27 cellular contexts compared by ENCODE assay signal in genomic region chr16:5852151-5852550, GRCh38.
"Had no signal": no experiment of that assay in that cellular context is flagged by ENCODE, and none has a peak within 500 bp of the region (broad histone marks: within the 10 kb centered on the region; RNA-seq: fewer than 3 reads in every experiment).

No MANE protein-coding gene starts in this region.

- H3K4me3 ChIP-seq: ascending aorta, PC-9, SJSA1 had no signal

- H3K4me1 ChIP-seq: ascending aorta, SJSA1 had no signal

- DNase-seq: activated CD4-positive, alpha-beta T cell treated with anti-CD3 and anti-CD28 coated beads for 48 hours; activated CD4-positive, alpha-beta T cell treated with anti-CD3 and anti-CD28 coated beads, Interleukin-2, amount 50 U/mL, for 4 hours; activated CD4-positive, CD25-positive, alpha-beta regulatory T cell treated with anti-CD3 and anti-CD28 coated beads, Interleukin-2, amount 50 U/mL, for 72 hours; activated CD8-positive, alpha-beta T cell treated with anti-CD3 and anti-CD28 coated beads, Interleukin-2, amount 10 ng/mL, durations not matched to agents 7 days and 5 days; activated effector memory CD4-positive, alpha-beta T cell treated with anti-CD3 and anti-CD28 coated beads, Interleukin-2, amount 50 U/mL, for 16 hours; activated naive CD4-positive, alpha-beta T cell treated with Interleukin-2 at 50 U/mL for 16 hours; activated naive CD8-positive, alpha-beta T cell treated with anti-CD3 and anti-CD28 coated beads, Interleukin-2, amount 50 U/mL, for 24 hours; activated T-cell treated with anti-CD3 and anti-CD28 coated beads, Interleukin-2, amount 50 U/mL, for 24 hours; amniotic stem cell; cortex of kidney; NCI-H1105 treated with DMSO at 0.1 percent for 48 hours; NCI-H1436 treated with DMSO at 0.1 percent for 48 hours; NCI-H187; NCI-H2081; NCI-H446; NCI-H524; SHP77; SW 1271; T-helper 17 cell; T-helper 9 cell had no signal

- H3K27me3 ChIP-seq: ascending aorta, SJSA1 had no signal

- H3K4me2 ChIP-seq: PC-9 had no signal

- H2AFZ ChIP-seq: PC-9 had no signal

- H3K27ac ChIP-seq: ascending aorta, PC-9, RWPE1, SJSA1 had no signal

- H3K36me3 ChIP-seq: ascending aorta, SJSA1 had no signal

- ATAC-seq: activated CD8-positive, alpha-beta T cell treated with anti-CD3 and anti-CD28 coated beads, Interleukin-2, amount 10 ng/mL, durations not matched to agents 7 days and 5 days; activated naive CD4-positive, alpha-beta T cell treated with anti-CD3 and anti-CD28 coated beads, Interleukin-2, amount 50 U/mL, for 72 hours; activated naive CD8-positive, alpha-beta T cell treated with anti-CD3 and anti-CD28 coated beads, Interleukin-2, amount 50 U/mL, for 24 hours; SK-N-SH treated with all-trans-retinoic acid at 6 μM for 48 hours; T-helper 17 cell; WTC11 had no signal
